10 cellular contexts compared by ENCODE assay signal in the genomic region with DNA sequence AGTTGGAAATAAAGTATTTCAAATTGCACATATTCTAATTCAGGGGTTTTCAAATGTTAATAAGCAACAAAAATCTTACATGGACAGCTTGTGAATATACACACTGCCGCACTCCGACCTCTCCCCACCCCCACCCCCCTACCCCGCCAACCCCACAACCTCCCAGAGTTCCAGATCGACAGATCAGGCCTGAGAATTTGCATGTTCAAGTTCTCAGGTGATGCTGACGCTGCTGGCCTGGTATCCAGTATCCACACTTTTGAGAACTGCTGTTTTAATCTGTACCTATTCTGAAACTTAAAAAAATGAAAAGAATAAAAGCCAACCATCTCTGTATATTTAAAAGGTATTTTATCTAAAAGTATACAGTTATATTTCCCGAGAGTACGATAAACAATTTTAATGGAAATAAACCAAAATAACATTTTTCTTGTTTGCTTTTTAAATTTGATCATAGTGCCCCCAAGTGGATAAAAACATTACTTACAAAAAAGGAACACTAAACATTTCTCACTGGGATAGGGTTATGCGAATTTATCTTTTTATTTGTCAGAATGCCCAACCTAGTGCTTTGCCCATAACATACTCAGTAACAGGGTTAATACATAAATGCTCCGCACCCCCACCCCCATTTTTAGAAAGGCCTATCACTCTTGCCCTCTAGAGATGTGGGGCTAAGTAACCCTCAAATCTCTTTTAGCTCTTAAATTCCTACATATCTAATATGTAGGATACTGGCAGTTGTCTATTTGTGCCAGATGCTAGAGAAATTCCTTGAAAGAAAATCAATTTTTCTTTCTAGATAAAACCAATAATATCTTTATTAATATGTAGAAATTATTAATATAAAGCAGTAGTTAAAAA.
DNase-seq lines count a peak whose midpoint lies in the region; ATAC-seq and TF ChIP-seq lines count a peak whose summit lies in the region.
"Had no signal": no experiment of that assay in that cellular context is flagged by ENCODE, and none has a peak within 500 bp of the region (broad histone marks: within the 10 kb centered on the region; RNA-seq: fewer than 3 reads in every experiment).

No MANE protein-coding gene starts in this region.

- no peak for DNase-seq in AG09309 (ENCODE audit: low read depth)
- DNase-seq in RWPE2 (ENCODE audit: low spot score), result no peak
- DNase-seq in stimulated activated naive B cell treated with anti-CD40 and anti-IgM and Interleukin-4, amounts not matched to agents 10 μg/mL and 1 μg/mL and 100 μg/mL, for 72 hours, result no peak
- no peak for DNase-seq in NOMO-1 (lab: John Stamatoyannopoulos, UW; ENCODE audit: unreplicated experiment in 2 of 2)
- DNase-seq: thyroid gland had no signal

- H3K27ac Mint-ChIP-seq in stimulated activated naive B cell treated with anti-CD40 and anti-IgM and Interleukin-4, amounts not matched to agents 10 μg/mL and 1 μg/mL and 100 μg/mL, for 72 hours, result no peak overlapping the region

- H3K4me1 Mint-ChIP-seq in stimulated activated naive B cell treated with anti-CD40 and anti-IgM and Interleukin-4, amounts not matched to agents 10 μg/mL and 1 μg/mL and 100 μg/mL, for 72 hours, result no peaks in the 10 kb centered on the region

- H3K27me3 ChIP-seq in RWPE2 (ENCODE audit: insufficient read depth, poor library complexity, severe bottlenecking) (no peaks in the 10 kb centered on the region), iPS-20b (ENCODE audit: insufficient read depth, low read length) (no peaks in the 10 kb centered on the region)
- H3K27me3 ChIP-seq: thyroid gland had no signal

- no peaks in the 10 kb centered on the region for H3K27me3 Mint-ChIP-seq in stimulated activated naive B cell treated with anti-CD40 and anti-IgM and Interleukin-4, amounts not matched to agents 10 μg/mL and 1 μg/mL and 100 μg/mL, for 72 hours

- ATAC-seq in GM18868 (IDR thresholded peaks at IDR 0.05; ENCODE audit: unreplicated experiment) (peak; percentile 42), RWPE2 (ENCODE audit: low read depth) (no peak), HG02981 (IDR thresholded peaks at IDR 0.05; ENCODE audit: unreplicated experiment) (no peak), HG03139 (IDR thresholded peaks at IDR 0.05; ENCODE audit: unreplicated experiment) (no peak)
- ATAC-seq in stimulated activated naive B cell treated with anti-CD40 and anti-IgM and Interleukin-4, amounts not matched to agents 10 μg/mL and 1 μg/mL and 100 μg/mL, for 72 hours (replicated peaks), result no peak
- ATAC-seq: sciatic nerve had no signal

- H3K4me3 ChIP-seq in AG09309 (ENCODE audit: control insufficient read depth, low read depth, low read length), result no peak overlapping the region
- no peak overlapping the region for H3K4me3 ChIP-seq in RWPE2 (ENCODE audit: severe bottlenecking)
- H3K4me3 ChIP-seq in iPS-20b (ENCODE audit: low read length), result peak overlapping the region; percentile 53; the same call in 1 of the 2 replicates
- H3K4me3 ChIP-seq: thyroid gland had no signal

- H3K4me1 ChIP-seq in RWPE2 (ENCODE audit: insufficient read depth, poor library complexity, severe bottlenecking), result no peaks in the 10 kb centered on the region
- H3K4me1 ChIP-seq in iPS-20b (ENCODE audit: insufficient read depth, low read length), result peaks cover 14% of the 10 kb centered on the region; the same call in 1 of the 2 replicates
- H3K4me1 ChIP-seq: thyroid gland had no signal

- H3K27ac ChIP-seq in RWPE2 (ENCODE audit: poor library complexity, severe bottlenecking), result no peak overlapping the region
- no peak overlapping the region for H3K27ac ChIP-seq in iPS-20b (ENCODE audit: low read length)
- H3K27ac ChIP-seq: thyroid gland had no signal

- H3K36me3 Mint-ChIP-seq in stimulated activated naive B cell treated with anti-CD40 and anti-IgM and Interleukin-4, amounts not matched to agents 10 μg/mL and 1 μg/mL and 100 μg/mL, for 72 hours, result no peaks in the 10 kb centered on the region

- H3K9ac ChIP-seq in iPS-20b (ENCODE audit: low read depth, low read length), result no peak overlapping the region; the same call in 1 of the 2 replicates

- H3K36me3 ChIP-seq in RWPE2 (ENCODE audit: low read depth), result no peaks in the 10 kb centered on the region
- H3K36me3 ChIP-seq in iPS-20b (ENCODE audit: insufficient read depth, low read depth, low read length), result no peaks in the 10 kb centered on the region
- H3K36me3 ChIP-seq: thyroid gland had no signal

- no peaks in the 10 kb centered on the region for H3K9me3 Mint-ChIP-seq in stimulated activated naive B cell treated with anti-CD40 and anti-IgM and Interleukin-4, amounts not matched to agents 10 μg/mL and 1 μg/mL and 100 μg/mL, for 72 hours

- H3K4me3 Mint-ChIP-seq in stimulated activated naive B cell treated with anti-CD40 and anti-IgM and Interleukin-4, amounts not matched to agents 10 μg/mL and 1 μg/mL and 100 μg/mL, for 72 hours, result no peak overlapping the region

- H3K9me3 ChIP-seq in RWPE2 (ENCODE audit: severe bottlenecking), result no peaks in the 10 kb centered on the region
- H3K9me3 ChIP-seq in iPS-20b (ENCODE audit: insufficient read depth, low read depth, low read length), result no peaks in the 10 kb centered on the region
- H3K9me3 ChIP-seq: thyroid gland had no signal

- TF ChIP-seq CTCF in AG09309 (IDR thresholded peaks at IDR 0.05; ENCODE audit: control insufficient read depth, insufficient read depth, low read depth, low read length, missing control alignments) (peak; percentile 16), RWPE2 (IDR thresholded peaks at IDR 0.05; ENCODE audit: poor library complexity, severe bottlenecking) (peak; percentile 68)
